9 cellular contexts compared by ENCODE assay signal in the genomic region with DNA sequence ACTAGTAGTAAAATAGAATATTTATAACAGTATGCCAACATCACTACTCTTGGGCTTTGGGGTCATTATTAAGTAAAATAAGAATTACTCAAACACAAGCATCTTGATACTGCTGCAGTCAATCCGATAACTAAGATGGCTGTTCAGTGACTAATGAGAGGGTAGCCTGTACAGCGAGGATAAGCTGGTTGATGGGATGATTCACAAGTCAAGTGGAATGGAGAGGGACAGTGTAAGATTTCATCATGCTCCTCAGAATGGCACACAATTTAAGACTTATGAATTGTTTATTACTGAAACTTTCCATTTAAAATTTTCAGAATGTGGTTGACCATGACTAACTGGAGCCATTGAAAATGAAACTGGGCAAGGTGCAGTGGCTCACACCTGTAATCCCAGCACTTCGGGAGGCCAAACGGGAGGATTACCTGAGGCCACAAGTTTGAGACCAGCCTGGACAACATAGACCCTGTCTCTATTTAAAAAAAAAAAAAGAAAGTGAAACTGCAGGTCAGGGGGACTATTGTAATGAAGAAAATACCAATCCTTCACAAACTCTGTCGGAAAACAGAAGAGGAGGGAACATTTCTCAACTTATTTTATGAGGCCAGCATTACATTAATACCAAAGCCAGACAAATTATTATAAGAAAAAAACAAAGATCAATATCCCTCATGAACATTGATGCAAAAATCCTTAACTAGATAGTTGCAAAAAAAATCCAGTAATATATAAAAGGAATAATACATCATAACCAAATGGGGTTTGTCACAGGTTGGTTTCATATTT. TPM values are rescaled to one million over a fixed set of nuclear protein-coding genes. Genes with fewer than 3 reads are reported as not detected.
DNase-seq lines count a peak whose midpoint lies in the region; ATAC-seq and TF ChIP-seq lines count a peak whose summit lies in the region.
"Had no signal": no experiment of that assay in that cellular context is flagged by ENCODE, and none has a peak within 500 bp of the region (broad histone marks: within the 10 kb centered on the region; RNA-seq: fewer than 3 reads in every experiment).

No MANE protein-coding gene starts in this region.

- no peaks in the 10 kb centered on the region for H3K27me3 ChIP-seq in Peyer's patch
- H3K27me3 ChIP-seq: heart left ventricle had no signal

- H3K4me1 ChIP-seq in Peyer's patch, result peaks cover 0 to 16% (median 4%) of the 10 kb centered on the region in 4 donors

- H3K27ac Mint-ChIP-seq in T-helper 17 cell (peak overlapping the region; percentile 79), glutamatergic neuron (ENCODE audit: unreplicated experiment) (no peak overlapping the region)

- H3K36me3 Mint-ChIP-seq in T-helper 17 cell (ENCODE audit: low read depth), result no peaks in the 10 kb centered on the region
- H3K36me3 Mint-ChIP-seq in glutamatergic neuron (ENCODE audit: unreplicated experiment), result no peaks in the 10 kb centered on the region

- H3K27ac ChIP-seq in Peyer's patch, result no peak overlapping the region
- H3K27ac ChIP-seq: heart left ventricle had no signal

- TF ChIP-seq CTCF in Peyer's patch (IDR thresholded peaks at IDR 0.05), result no peak
- no peak for TF ChIP-seq CTCF in glutamatergic neuron (IDR thresholded peaks at IDR 0.05; ENCODE audit: partially characterized antibody, unreplicated experiment)

- H3K4me1 Mint-ChIP-seq in T-helper 17 cell (peaks cover 33% of the 10 kb centered on the region), glutamatergic neuron (ENCODE audit: low read depth, unreplicated experiment) (no peaks in the 10 kb centered on the region)

- H3K27me3 Mint-ChIP-seq in T-helper 17 cell (no peaks in the 10 kb centered on the region), glutamatergic neuron (ENCODE audit: unreplicated experiment) (peaks cover 2% of the 10 kb centered on the region)

- no peaks in the 10 kb centered on the region for H3K9me3 ChIP-seq in T-helper 17 cell (ENCODE audit: control insufficient read depth, low read length, poor library complexity, severe bottlenecking)
- H3K9me3 ChIP-seq in Peyer's patch, result no peaks in the 10 kb centered on the region
- H3K9me3 ChIP-seq: heart left ventricle had no signal

- peak; percentile 90 for DNase-seq in EL
- DNase-seq in T-helper 17 cell, result no peak
- peak; percentile 14 for DNase-seq in inferior parietal cortex (ENCODE audit: extremely low spot score)
- DNase-seq in RPMI8226, result no peak
- DNase-seq in HT-29 (ENCODE audit: low spot score), result no peak
- no peak for DNase-seq in Peyer's patch
- DNase-seq in glutamatergic neuron, result no peak
- DNase-seq: heart left ventricle had no signal

- no peak overlapping the region for H3K4me3 ChIP-seq in Peyer's patch
- H3K4me3 ChIP-seq: heart left ventricle had no signal

- no peaks in the 10 kb centered on the region for H3K36me3 ChIP-seq in Peyer's patch
- H3K36me3 ChIP-seq: heart left ventricle had no signal

- H3K4me3 Mint-ChIP-seq in T-helper 17 cell (peak overlapping the region; percentile 42), glutamatergic neuron (ENCODE audit: unreplicated experiment) (no peak overlapping the region)

- TF ChIP-seq POLR2A in Peyer's patch (IDR thresholded peaks at IDR 0.05), result no peak

- ATAC-seq in HG02678 (IDR thresholded peaks at IDR 0.05; ENCODE audit: unreplicated experiment), result peak; percentile 84
- no peak for ATAC-seq in T-helper 17 cell

- peaks cover 5% of the 10 kb centered on the region for H3K9me3 Mint-ChIP-seq in glutamatergic neuron (ENCODE audit: unreplicated experiment)

RNA-seq across cellular contexts. Expression of a gene that starts 11.2 kb away (rescaled TPM):
- total RNA-seq in T-helper 17 cell (10 to 100 TPM; 26.1 to 28.1 TPM), Peyer's patch (10 to 100 TPM; 44.5 to 82.5 (median 52.5) TPM), glutamatergic neuron (ENCODE audit: unreplicated experiment) (46.8 TPM)
- total RNA-seq in HT-29 (2014; rRNA removed; shearing (Covaris generic)), result 46.6 and 51.5 TPM in 2 replicates

RNA-seq across cellular contexts. Expression of a gene that starts 16.3 kb away (rescaled TPM):
- total RNA-seq in T-helper 17 cell (10 to 100 TPM; 23.8 to 24.8 TPM), Peyer's patch (10 to 100 TPM in 2 of 4 donors, 1 to 10 TPM in 2; 6.2 to 32.2 (median 10.0) TPM), glutamatergic neuron (ENCODE audit: unreplicated experiment) (46.6 TPM)
- 11.3 and 22.8 TPM in 2 replicates for total RNA-seq in HT-29 (2014; rRNA removed; shearing (Covaris generic))

Comparison
In these comparisons a context has a peak if more than half of its experiments do, and no peak if none do; other contexts are left out.
1. DNase-seq: peak in EL (single experiment) and inferior parietal cortex (single experiment); none in T-helper 17 cell (0 of 3), RPMI8226 (single experiment), HT-29 (single experiment), Peyer's patch (0 of 3) and glutamatergic neuron (single experiment).